Comparison of ENCODE assay signal across 8 cellular contexts in genomic region chr1:222712253-222713090, GRCh38. TPM values are rescaled to one million over a fixed set of nuclear protein-coding genes. Genes with fewer than 3 reads are reported as not detected.
A peak's percentile ranks its signal among the peaks of the same experiment; 100 is the strongest.
DNase-seq lines count a peak whose midpoint lies in the region; ATAC-seq lines count a peak whose summit lies in the region.

AIDA (minus strand) TSS chr1:222712491; CDS start chr1:222712317, 174 bp downstream.
BROX (plus strand) TSS chr1:222712564; CDS start chr1:222715700, 3,136 bp downstream.

- ATAC-seq in GM21360 (IDR thresholded peaks at IDR 0.05; ENCODE audit: unreplicated experiment) = peak; percentile 76

- DNase-seq in CMK (ENCODE audit: low read depth) (peak; percentile 51), HT-29 (ENCODE audit: low spot score) (peak; percentile 87), medulla oblongata (ENCODE audit: extremely low spot score) (peak; percentile 92)
- peak; percentile 86 for DNase-seq in NK-92 treated with Interleukin-12 subunit alpha and Interleukin-12 subunit beta, amount 100 ng/mL, for 24 hours (lab: John Stamatoyannopoulos, UW)
- DNase-seq in activated CD8-positive, alpha-beta memory T cell treated with anti-CD3 and anti-CD28 coated beads for 24 hours = peak; percentile 99
- DNase-seq in effector CD4-positive, alpha-beta T cell = peak; percentile 93
- peak; percentile 93 for DNase-seq in stimulated activated CD8-positive, alpha-beta memory T cell treated with anti-CD3 and anti-CD28 coated beads, Interleukin-12 subunit alpha, Interleukin-12 subunit beta, amount 100 ng/mL, for 1 hour (ENCODE audit: low read depth)

RNA-seq across cellular contexts. Expression of gene AIDA, which starts in this region (rescaled TPM):
- 9.3 and 10.6 TPM in 2 replicates for total RNA-seq in HT-29 (2014; rRNA removed; shearing (Covaris generic))

RNA-seq across cellular contexts. Expression of gene BROX, which starts in this region (rescaled TPM):
- total RNA-seq in HT-29 (2014; rRNA removed; shearing (Covaris generic)) = 21.0 and 30.6 TPM in 2 replicates

Comparison
In these comparisons a context has a peak if more than half of its experiments do, and no peak if none do; other contexts are left out.
1. Peak in every context shown above with its lines: DNase-seq and ATAC-seq.